8 cellular contexts compared by ENCODE assay signal in the genomic region with DNA sequence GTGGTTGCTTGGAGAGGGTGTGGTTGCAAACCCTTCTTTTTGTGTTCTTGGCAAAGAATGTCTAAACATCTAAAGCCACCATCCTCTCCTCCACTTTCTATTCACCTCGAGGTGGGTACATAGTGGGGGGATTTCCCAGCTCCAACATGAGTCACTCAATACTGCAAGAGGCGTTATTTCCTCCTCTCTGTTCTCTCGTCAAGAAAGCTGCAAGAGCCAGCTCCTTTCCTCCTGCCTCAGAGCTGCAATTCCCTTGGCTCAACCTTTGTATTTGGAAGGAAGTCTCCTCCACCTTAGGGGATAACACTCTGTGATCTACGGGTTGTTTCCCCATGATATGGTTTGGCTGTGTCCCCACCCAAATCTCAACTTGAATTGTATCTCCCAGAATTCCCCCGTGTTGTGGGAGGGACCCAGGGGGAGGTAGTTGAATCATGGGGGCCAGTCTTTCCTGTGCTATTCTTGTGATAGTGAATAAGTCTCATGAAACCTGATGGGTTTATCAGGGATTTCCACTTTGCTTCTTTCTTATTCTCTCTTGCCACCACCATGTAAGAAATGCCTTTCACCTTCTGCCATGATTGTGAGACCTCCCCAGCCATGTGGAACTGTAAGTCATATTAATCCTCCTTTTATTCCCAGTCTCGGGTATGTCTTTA.
A peak's percentile ranks its signal among the peaks of the same experiment; 100 is the strongest.
DNase-seq lines count a peak whose midpoint lies in the region; ATAC-seq and TF ChIP-seq lines count a peak whose summit lies in the region.

No MANE protein-coding gene starts in this region.

- no peaks in the 10 kb centered on the region for H3K4me1 ChIP-seq in tibial nerve

- peak overlapping the region; percentile 52 for H3K4me3 Mint-ChIP-seq in natural killer cell

- H3K27me3 Mint-ChIP-seq in natural killer cell (ENCODE audit: low read depth in 2 of 2) = no peaks in the 10 kb centered on the region

- peaks cover 0 to 1% (median 0%) of the 10 kb centered on the region in 3 donors for H3K36me3 ChIP-seq in tibial nerve

- intact Hi-C loops in natural killer cell (cut with micrococcal nuclease) = loop anchor here (1.0 to 2.0 kb wide), 4 partner anchors 10 to 180 kb away; no protein-coding TSS in a partner anchor

- TF ChIP-seq CTCF in natural killer cell (IDR thresholded peaks at IDR 0.05) = no peak
- TF ChIP-seq CTCF in tibial nerve (IDR thresholded peaks at IDR 0.05) = no peak

- no peak overlapping the region for H3K4me3 ChIP-seq in tibial nerve

- DNase-seq in activated CD8-positive, alpha-beta memory T cell treated with anti-CD3 and anti-CD28 coated beads for 4 hours (ENCODE audit: low read depth in 2 of 2) = peak; percentile 32 to 54
- DNase-seq in natural killer cell = peak; percentile 45
- no peak for DNase-seq in NCI-H526 (lab: John Stamatoyannopoulos, UW)
- DNase-seq in NCI-H2081 treated with DMSO at 0.1 percent for 48 hours (lab: John Stamatoyannopoulos, UW) = no peak
- no peak for DNase-seq in tibial nerve (ENCODE audit: low spot score in 2 of 2)
- no peak for DNase-seq in HT-29 (ENCODE audit: low spot score)

- no peaks in the 10 kb centered on the region for H3K9me3 ChIP-seq in tibial nerve

- WGBS in tibial nerve, 2 donors = 75 to 77% methylated on average over 6 of the region's 6 CpGs

- ATAC-seq in GM18858 (IDR thresholded peaks at IDR 0.05; ENCODE audit: unreplicated experiment) (peak; percentile 84), HG03025 (IDR thresholded peaks at IDR 0.05; ENCODE audit: low FRiP score, unreplicated experiment) (peak; percentile 72), natural killer cell (peak; percentile 84 to 93 (median 92))

- no peaks in the 10 kb centered on the region for H3K27me3 ChIP-seq in tibial nerve

- no peak for TF ChIP-seq POLR2A in tibial nerve (IDR thresholded peaks at IDR 0.05)

- peak overlapping the region; percentile 86 to 99 for H3K27ac Mint-ChIP-seq in natural killer cell

- no peaks in the 10 kb centered on the region for H3K36me3 Mint-ChIP-seq in natural killer cell

- H3K27ac ChIP-seq in tibial nerve = no peak overlapping the region

- no peak for TF ChIP-seq EP300 in tibial nerve (IDR thresholded peaks at IDR 0.05)

- peaks cover 66 to 67% of the 10 kb centered on the region in 2 donors for H3K4me1 Mint-ChIP-seq in natural killer cell

- H3K9me3 Mint-ChIP-seq in natural killer cell = no peaks in the 10 kb centered on the region

Comparison
In these comparisons a context has a peak if more than half of its experiments do, and no peak if none do; other contexts are left out.
1. DNase-seq: peak in activated CD8-positive, alpha-beta memory T cell treated with anti-CD3 and anti-CD28 coated beads for 4 hours (2 of 2) and natural killer cell (single experiment); none in NCI-H526 (0 of 2), NCI-H2081 treated with DMSO at 0.1 percent for 48 hours (single experiment), tibial nerve (0 of 2) and HT-29 (single experiment).
2. Peak in every context shown above with its lines, with median percentiles within 50 percentile points of each other: ATAC-seq.